ENCODE assay signal across 18 cellular contexts in the genomic region with DNA sequence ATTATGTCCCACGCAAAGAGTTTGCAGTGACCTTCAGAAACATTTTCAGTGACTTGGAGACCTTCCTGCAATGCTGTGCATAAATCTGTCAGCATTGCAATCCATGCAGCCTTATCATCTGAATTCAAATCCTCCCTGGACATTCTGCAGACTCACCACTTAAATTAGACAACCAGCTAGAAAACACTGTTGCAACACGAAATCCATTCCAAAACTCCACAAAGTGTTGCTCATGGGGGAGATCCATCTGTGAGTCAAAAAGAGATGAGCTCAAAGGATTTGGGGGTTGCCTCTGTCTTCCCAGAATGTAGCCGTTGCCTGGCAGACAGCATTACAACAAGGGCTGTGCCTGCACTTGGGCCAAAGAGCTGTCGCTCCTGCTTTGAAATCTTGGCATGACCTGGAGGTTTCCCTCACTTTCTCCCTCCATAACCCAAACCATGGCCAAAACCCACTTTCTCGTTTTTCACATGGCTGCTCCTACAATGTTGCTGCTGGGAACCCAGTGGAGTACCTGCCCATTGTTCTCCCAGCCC.
DNase-seq lines count a peak whose midpoint lies in the region; ATAC-seq and TF ChIP-seq lines count a peak whose summit lies in the region.
"Had no signal": no experiment of that assay in that cellular context is flagged by ENCODE, and none has a peak within 500 bp of the region (broad histone marks: within the 10 kb centered on the region; RNA-seq: fewer than 3 reads in every experiment).

No MANE protein-coding gene starts in this region.

- TF ChIP-seq POLR2A in body of pancreas (IDR thresholded peaks at IDR 0.05): no peak
- TF ChIP-seq POLR2A in stomach (IDR thresholded peaks at IDR 0.05): no peak

- no peak overlapping the region for H3K4me3 ChIP-seq in BLaER1 treated with 17β-estradiol and CSF1 and Interleukin-3, amounts not matched to agents 10 nM and 100 nM
- H3K4me3 ChIP-seq in body of pancreas (no peak overlapping the region), right cardiac atrium (ENCODE audit: low read length) (no peak overlapping the region), stomach (no peak overlapping the region)
- H3K4me3 ChIP-seq: dorsolateral prefrontal cortex, neural progenitor cell had no signal

- H3K27ac Mint-ChIP-seq in WTC11 (no peak overlapping the region), natural killer cell (no peak overlapping the region)
- H3K27ac Mint-ChIP-seq in activated naive CD8-positive, alpha-beta T cell treated with anti-CD3 and anti-CD28 coated beads for 36 hours: no peak overlapping the region
- H3K27ac Mint-ChIP-seq: activated CD8-positive, alpha-beta memory T cell treated with anti-CD3 and anti-CD28 coated beads, Interleukin-2, amount 10 ng/mL, durations not matched to agents 7 days and 5 days; neural progenitor cell had no signal

- H3K4me1 ChIP-seq in BLaER1 treated with 17β-estradiol and CSF1 and Interleukin-3, amounts not matched to agents 10 nM and 100 nM: peaks cover 20 to 62% (median 37%) of the 10 kb centered on the region in 10 experiments
- peaks cover 2% of the 10 kb centered on the region for H3K4me1 ChIP-seq in body of pancreas
- peaks cover 5% of the 10 kb centered on the region for H3K4me1 ChIP-seq in right cardiac atrium (ENCODE audit: control insufficient read depth, insufficient read depth, low read length)
- H3K4me1 ChIP-seq in stomach: peaks cover 0 to 45% (median 13%) of the 10 kb centered on the region in 4 donors
- H3K4me1 ChIP-seq: neural progenitor cell had no signal

- peak in 1 of 4 donors; percentile 23 for DNase-seq in body of pancreas
- peak in 2 of 3 donors; percentile 51 to 62 for DNase-seq in right cardiac atrium
- DNase-seq in stomach: no peak
- DNase-seq in WTC11 (ENCODE audit: low spot score): no peak
- DNase-seq in natural killer cell: no peak
- no peak for DNase-seq in SKM-1 (lab: John Stamatoyannopoulos, UW; ENCODE audit: unreplicated experiment)
- DNase-seq in activated naive CD8-positive, alpha-beta T cell treated with anti-CD3 and anti-CD28 coated beads for 36 hours: no peak
- DNase-seq: activated CD4-positive, CD25-positive, alpha-beta regulatory T cell; activated CD8-positive, alpha-beta memory T cell treated with anti-CD3 and anti-CD28 coated beads, Interleukin-2, amount 10 ng/mL, durations not matched to agents 7 days and 5 days; activated gamma-delta T cell treated with Interleukin-2 at 50 U/mL for 16 hours; GDM1; KG1; mammary epithelial cell; NCI-H1092 treated with DMSO at 0.1 percent for 48 hours; RPMI8226 had no signal

- H3K4me1 Mint-ChIP-seq in WTC11: no peaks in the 10 kb centered on the region
- peaks cover 58 to 60% of the 10 kb centered on the region in 2 donors for H3K4me1 Mint-ChIP-seq in natural killer cell
- H3K4me1 Mint-ChIP-seq in activated naive CD8-positive, alpha-beta T cell treated with anti-CD3 and anti-CD28 coated beads for 36 hours: peaks cover 13% of the 10 kb centered on the region

- H3K4me2 ChIP-seq in BLaER1 treated with 17β-estradiol and CSF1 and Interleukin-3, amounts not matched to agents 10 nM and 100 nM: peak overlapping the region in 6 of 11 experiments; percentile 64 to 90 (median 88); a peak in 7 of 22 replicates
- H3K4me2 ChIP-seq: neural progenitor cell had no signal

- no peak overlapping the region for H3K4me3 Mint-ChIP-seq in WTC11
- no peak overlapping the region for H3K4me3 Mint-ChIP-seq in natural killer cell
- no peak overlapping the region for H3K4me3 Mint-ChIP-seq in activated naive CD8-positive, alpha-beta T cell treated with anti-CD3 and anti-CD28 coated beads for 36 hours
- H3K4me3 Mint-ChIP-seq: activated CD8-positive, alpha-beta memory T cell treated with anti-CD3 and anti-CD28 coated beads, Interleukin-2, amount 10 ng/mL, durations not matched to agents 7 days and 5 days; neural progenitor cell had no signal

- peaks cover 0 to 12% (median 0%) of the 10 kb centered on the region in 11 experiments; a peak in 7 of 22 replicates for H3K27me3 ChIP-seq in BLaER1 treated with 17β-estradiol and CSF1 and Interleukin-3, amounts not matched to agents 10 nM and 100 nM
- H3K27me3 ChIP-seq in body of pancreas (no peaks in the 10 kb centered on the region), right cardiac atrium (ENCODE audit: control insufficient read depth, insufficient read depth) (no peaks in the 10 kb centered on the region), stomach (no peaks in the 10 kb centered on the region)
- H3K27me3 ChIP-seq: dorsolateral prefrontal cortex, neural progenitor cell had no signal

- intact Hi-C loops in body of pancreas (cut with DNase I): no loop called here
- intact Hi-C loops in right cardiac atrium (cut with DNase I): no loop called here
- intact Hi-C loops in stomach (cut with DNase I; ENCODE audit: low total_unique reads): no loop called here
- intact Hi-C loops in natural killer cell (cut with micrococcal nuclease): no loop called here

- H4K20me1 ChIP-seq in BLaER1 treated with 17β-estradiol and CSF1 and Interleukin-3, amounts not matched to agents 10 nM and 100 nM: no peaks in the 10 kb centered on the region

- CTCF ChIA-PET in WTC11 (lab: Charles Lee): no interaction called here

- H3K27ac ChIP-seq in BLaER1 treated with 17β-estradiol and CSF1 and Interleukin-3, amounts not matched to agents 10 nM and 100 nM: no peak overlapping the region
- H3K27ac ChIP-seq in body of pancreas (no peak overlapping the region), right cardiac atrium (ENCODE audit: low read length) (no peak overlapping the region), stomach (peak overlapping the region in 4 of 5 donors; percentile 14 to 74 (median 54))
- H3K27ac ChIP-seq: dorsolateral prefrontal cortex, neural progenitor cell had no signal

- ATAC-seq in body of pancreas (peak; percentile 55), right cardiac atrium (peak; percentile 52 to 55), WTC11 (no peak), natural killer cell (no peak)
- ATAC-seq: activated CD8-positive, alpha-beta memory T cell treated with anti-CD3 and anti-CD28 coated beads, Interleukin-2, amount 10 ng/mL, durations not matched to agents 7 days and 5 days had no signal

- peaks cover 0 to 26% (median 16%) of the 10 kb centered on the region in 11 experiments; a peak in 16 of 22 replicates for H3K9me3 ChIP-seq in BLaER1 treated with 17β-estradiol and CSF1 and Interleukin-3, amounts not matched to agents 10 nM and 100 nM (replicated peaks in 1 of 11)
- H3K9me3 ChIP-seq in body of pancreas (no peaks in the 10 kb centered on the region), right cardiac atrium (ENCODE audit: control insufficient read depth, low read length) (no peaks in the 10 kb centered on the region), stomach (no peaks in the 10 kb centered on the region)

- 55 to 75% methylated on average over 5 of the region's 5 CpGs for WGBS in body of pancreas, 2 donors
- WGBS in right cardiac atrium: 63% methylated on average over 5 of the region's 5 CpGs
- 58 to 70% (median 67%) methylated on average over 5 of the region's 5 CpGs for WGBS in stomach, 5 donors

- H3K36me3 ChIP-seq in BLaER1 treated with 17β-estradiol and CSF1 and Interleukin-3, amounts not matched to agents 10 nM and 100 nM: no peaks in the 10 kb centered on the region
- H3K36me3 ChIP-seq in body of pancreas (replicated peaks in 1 of 2; ENCODE audit: insufficient read depth in 1 of 2, low read depth in 2 of 2): no peaks in the 10 kb centered on the region
- H3K36me3 ChIP-seq in stomach: no peaks in the 10 kb centered on the region
- H3K36me3 ChIP-seq: neural progenitor cell had no signal

- POLR2A ChIA-PET in WTC11 (lab: Charles Lee): no interaction called here

- H3K9ac ChIP-seq in BLaER1 treated with 17β-estradiol and CSF1 and Interleukin-3, amounts not matched to agents 10 nM and 100 nM: no peak overlapping the region
- H3K9ac ChIP-seq: neural progenitor cell had no signal

- no peak for TF ChIP-seq EP300 in stomach (IDR thresholded peaks at IDR 0.05)

- peaks cover 11% of the 10 kb centered on the region for H3K9me3 Mint-ChIP-seq in WTC11
- no peaks in the 10 kb centered on the region for H3K9me3 Mint-ChIP-seq in natural killer cell
- H3K9me3 Mint-ChIP-seq in activated naive CD8-positive, alpha-beta T cell treated with anti-CD3 and anti-CD28 coated beads for 36 hours: no peaks in the 10 kb centered on the region

- H3K27me3 Mint-ChIP-seq in WTC11 (ENCODE audit: low read depth) (no peaks in the 10 kb centered on the region; the same call in 1 of the 2 replicates), natural killer cell (ENCODE audit: low read depth in 2 of 2) (peaks cover 8 to 20% of the 10 kb centered on the region in 2 donors)
- peaks cover 12% of the 10 kb centered on the region for H3K27me3 Mint-ChIP-seq in activated naive CD8-positive, alpha-beta T cell treated with anti-CD3 and anti-CD28 coated beads for 36 hours

- H3K36me3 Mint-ChIP-seq in WTC11 (no peaks in the 10 kb centered on the region), natural killer cell (no peaks in the 10 kb centered on the region)
- H3K36me3 Mint-ChIP-seq in activated naive CD8-positive, alpha-beta T cell treated with anti-CD3 and anti-CD28 coated beads for 36 hours: no peaks in the 10 kb centered on the region
- H3K36me3 Mint-ChIP-seq: activated CD8-positive, alpha-beta memory T cell treated with anti-CD3 and anti-CD28 coated beads, Interleukin-2, amount 10 ng/mL, durations not matched to agents 7 days and 5 days; neural progenitor cell had no signal

- no peak for TF ChIP-seq CTCF in body of pancreas (IDR thresholded peaks at IDR 0.05)
- no peak for TF ChIP-seq CTCF in stomach (IDR thresholded peaks at IDR 0.05)
- no peak for TF ChIP-seq CTCF in WTC11 (IDR thresholded peaks at IDR 0.05)
- no peak for TF ChIP-seq CTCF in natural killer cell (IDR thresholded peaks at IDR 0.05)

TF ChIP-seq in WTC11, 78 proteins besides CTCF, POLR2A, EP300 and RAD21 (continues in another document):
- TF ChIP-seq ATF1 (CRISPR knock-in tag; IDR thresholded peaks at IDR 0.05) (no peak), ESRRA (CRISPR knock-in tag; IDR thresholded peaks at IDR 0.05; ENCODE audit: borderline replicate concordance) (no peak), NR1H2 (CRISPR knock-in tag; IDR thresholded peaks at IDR 0.05) (no peak), RELA (CRISPR knock-in tag; IDR thresholded peaks at IDR 0.05; ENCODE audit: borderline replicate concordance) (no peak), NFATC4 (CRISPR knock-in tag; IDR thresholded peaks at IDR 0.05) (no peak), ZNF416 (CRISPR knock-in tag; IDR thresholded peaks at IDR 0.05) (no peak)
- TF ChIP-seq, protein P1, sequence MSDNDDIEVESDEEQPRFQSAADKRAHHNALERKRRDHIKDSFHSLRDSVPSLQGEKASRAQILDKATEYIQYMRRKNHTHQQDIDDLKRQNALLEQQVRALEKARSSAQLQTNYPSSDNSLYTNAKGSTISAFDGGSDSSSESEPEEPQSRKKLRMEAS (CRISPR knock-in tag; IDR thresholded peaks at IDR 0.05): no peak
- TF ChIP-seq, protein P2, sequence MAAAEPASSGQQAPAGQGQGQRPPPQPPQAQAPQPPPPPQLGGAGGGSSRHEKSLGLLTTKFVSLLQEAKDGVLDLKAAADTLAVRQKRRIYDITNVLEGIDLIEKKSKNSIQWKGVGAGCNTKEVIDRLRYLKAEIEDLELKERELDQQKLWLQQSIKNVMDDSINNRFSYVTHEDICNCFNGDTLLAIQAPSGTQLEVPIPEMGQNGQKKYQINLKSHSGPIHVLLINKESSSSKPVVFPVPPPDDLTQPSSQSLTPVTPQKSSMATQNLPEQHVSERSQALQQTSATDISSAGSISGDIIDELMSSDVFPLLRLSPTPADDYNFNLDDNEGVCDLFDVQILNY (CRISPR knock-in tag; IDR thresholded peaks at IDR 0.05): no peak

Comparison
In these comparisons a context has a peak if more than half of its experiments do, and no peak if none do; other contexts are left out.
1. H3K27ac ChIP-seq: peak in stomach (4 of 5); none in BLaER1 treated with 17β-estradiol and CSF1 and Interleukin-3, amounts not matched to agents 10 nM and 100 nM (0 of 11), body of pancreas (0 of 4) and right cardiac atrium (single experiment).
2. ATAC-seq: peak in body of pancreas (single experiment) and right cardiac atrium (2 of 2); none in WTC11 (single experiment) and natural killer cell (0 of 3).
3. DNase-seq: peak in right cardiac atrium (2 of 3); none in stomach (single experiment), WTC11 (single experiment), natural killer cell (single experiment), SKM-1 (single experiment) and activated naive CD8-positive, alpha-beta T cell treated with anti-CD3 and anti-CD28 coated beads for 36 hours (single experiment).